In the genomic region with DNA sequence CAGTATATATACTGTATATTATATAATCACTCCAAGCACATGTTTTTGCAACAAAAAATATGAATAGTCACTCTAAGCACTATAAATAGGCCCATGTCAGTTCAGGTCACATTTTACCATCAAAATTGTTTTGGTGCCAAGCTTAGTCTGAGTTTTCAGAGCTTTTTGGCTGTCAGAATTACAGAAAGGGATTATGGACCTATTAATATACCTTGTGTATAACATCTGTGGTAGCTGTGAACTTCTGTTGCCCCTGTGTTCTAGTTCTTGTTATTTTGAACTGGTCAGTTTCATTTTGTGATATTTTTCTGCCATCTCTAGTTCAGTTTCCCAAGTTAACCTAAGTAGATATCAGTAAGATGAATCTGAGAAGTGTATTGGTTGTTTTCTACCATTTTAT, we compare ENCODE assay signal across 22 cellular contexts. TPM values are rescaled to one million over a fixed set of nuclear protein-coding genes. Genes with fewer than 3 reads are reported as not detected.
DNase-seq lines count a peak whose midpoint lies in the region; ATAC-seq and TF ChIP-seq lines count a peak whose summit lies in the region.
"Had no signal": no experiment of that assay in that cellular context is flagged by ENCODE, and none has a peak within 500 bp of the region (broad histone marks: within the 10 kb centered on the region; RNA-seq: fewer than 3 reads in every experiment).

No MANE protein-coding gene starts in this region.

- no peak for TF ChIP-seq CTCF in esophagus muscularis mucosa (IDR thresholded peaks at IDR 0.05)
- no peak for TF ChIP-seq CTCF in retinal pigment epithelial cell (conservative IDR thresholded peaks at IDR 0.05; ENCODE audit: low read depth, low read length)
- no peak for TF ChIP-seq CTCF in mammary epithelial cell (conservative IDR thresholded peaks at IDR 0.05 in 1 of 2, IDR thresholded peaks at IDR 0.05 in 1 of 2; ENCODE audit: extremely low read depth in 1 of 2, insufficient read depth in 1 of 2, low read depth in 1 of 2, low read length in 2 of 2)
- TF ChIP-seq CTCF in omental fat pad (IDR thresholded peaks at IDR 0.05) = no peak

- no peak for TF ChIP-seq POLR2A in esophagus muscularis mucosa (IDR thresholded peaks at IDR 0.05; ENCODE audit: low read depth)

- BruUV-seq in mammary epithelial cell (replicated peaks; lab: Mats Ljungman, UMichigan) = no TSS peak

- CTCF ChIA-PET in mammary epithelial cell (lab: Charles Lee; ENCODE audit: low non-redundant PET) = no interaction called here

- in situ Hi-C loops in mammary epithelial cell (cut with MboI; ENCODE audit: low sequenced_read_pairs in 2 of 2) = no loop called here

- intact Hi-C loops in Right ventricle myocardium superior (cut with DNase I) (no loop called here), cardiac septum (cut with DNase I) (no loop called here), esophagus muscularis mucosa (cut with DNase I) (no loop called here), mammary epithelial cell (cut with micrococcal nuclease) (no loop called here)

- ATAC-seq in Right ventricle myocardium superior (ENCODE audit: poor library complexity) (peak; percentile 41), omental fat pad (ENCODE audit: low FRiP score) (no peak)
- ATAC-seq: HepG2, SK-N-SH treated with all-trans-retinoic acid at 6 μM for 48 hours had no signal

- H3K9me3 ChIP-seq in esophagus muscularis mucosa (no peaks in the 10 kb centered on the region), mammary epithelial cell (replicated peaks; ENCODE audit: insufficient read depth, low read length) (no peaks in the 10 kb centered on the region)
- H3K9me3 ChIP-seq: SJCRH30 had no signal

- peaks cover 0 to 19% (median 13%) of the 10 kb centered on the region in 4 donors for H3K4me1 ChIP-seq in esophagus muscularis mucosa
- H3K4me1 ChIP-seq in mammary epithelial cell (ENCODE audit: insufficient read depth, low read length) = no peaks in the 10 kb centered on the region
- H3K4me1 ChIP-seq: SJCRH30 had no signal

- no peak for TF ChIP-seq EP300 in esophagus muscularis mucosa (IDR thresholded peaks at IDR 0.05)

- no peak overlapping the region for H3K4me3 ChIP-seq in esophagus muscularis mucosa
- H3K4me3 ChIP-seq in retinal pigment epithelial cell (ENCODE audit: low read length) = no peak overlapping the region
- H3K4me3 ChIP-seq in mammary epithelial cell (replicated peaks in 1 of 3; ENCODE audit: insufficient read depth in 1 of 3, low read depth in 2 of 3, low read length in 3 of 3) = no peak overlapping the region
- H3K4me3 ChIP-seq: SJCRH30 had no signal

- no peak overlapping the region for H2AFZ ChIP-seq in mammary epithelial cell (ENCODE audit: low read depth, low read length)

- H3K36me3 ChIP-seq in esophagus muscularis mucosa = peaks cover 30 to 69% (median 49%) of the 10 kb centered on the region in 4 donors
- H3K36me3 ChIP-seq in mammary epithelial cell (ENCODE audit: insufficient read depth, low read length) = peaks cover 3% of the 10 kb centered on the region

- H3K27me3 ChIP-seq in esophagus muscularis mucosa (no peaks in the 10 kb centered on the region), mammary epithelial cell (ENCODE audit: insufficient read depth, low read length) (no peaks in the 10 kb centered on the region)
- H3K27me3 ChIP-seq: SJCRH30 had no signal

- DNase-seq in Right ventricle myocardium superior = no peak
- no peak for DNase-seq in cardiac septum (ENCODE audit: low spot score)
- no peak for DNase-seq in esophagus muscularis mucosa (ENCODE audit: extremely low spot score)
- DNase-seq in retinal pigment epithelial cell (ENCODE audit: low read depth) = peak; percentile 58
- no peak for DNase-seq in mammary epithelial cell
- DNase-seq in omental fat pad (ENCODE audit: low spot score) = no peak
- DNase-seq in NCI-H146 treated with DMSO at 0.1 percent for 48 hours (lab: John Stamatoyannopoulos, UW; ENCODE audit: unreplicated experiment) = no peak
- DNase-seq: Calu3, DMS79 treated with DMSO at 0.1 percent for 48 hours, Kasumi-1, NCI-H1417, NCI-H187, NCI-H2171 treated with DMSO at 0.1 percent for 48 hours, NCI-H345, NCI-H510A treated with DMSO at 0.1 percent for 48 hours, SJCRH30 had no signal

- H3K79me2 ChIP-seq in mammary epithelial cell (ENCODE audit: insufficient read depth, low read length) = no peaks in the 10 kb centered on the region

- H3K4me2 ChIP-seq in mammary epithelial cell (ENCODE audit: insufficient read depth, low read depth, low read length) = no peak overlapping the region

- no peak overlapping the region for H3K9ac ChIP-seq in mammary epithelial cell (ENCODE audit: insufficient read depth, low read length)

- H4K20me1 ChIP-seq in mammary epithelial cell (ENCODE audit: insufficient read depth, low read length) = no peaks in the 10 kb centered on the region

- H3K27ac ChIP-seq in esophagus muscularis mucosa (replicated peaks in 1 of 4) = peak overlapping the region in 3 of 4 donors; percentile 3 to 39 (median 22)
- H3K27ac ChIP-seq in mammary epithelial cell (ENCODE audit: insufficient read depth, low read depth, low read length) = no peak overlapping the region
- H3K27ac ChIP-seq: 22Rv1, SJCRH30 had no signal

- dilution Hi-C loops in mammary epithelial cell (cut with HindIII; ENCODE audit: low sequenced_read_pairs) = no loop called here

RNA-seq across cellular contexts. Expression of a gene that starts 22.9 kb away (rescaled TPM):
- total RNA-seq in Right ventricle myocardium superior (14.9 TPM), cardiac septum (26.6 TPM), esophagus muscularis mucosa (10 to 100 TPM; 22.0 to 33.6 (median 23.6) TPM), mammary epithelial cell (10 to 100 TPM; 33.2 to 37.3 TPM), omental fat pad (10 to 100 TPM; 30.7 to 55.3 (median 36.9) TPM)
- 13.4 TPM for polyA plus RNA-seq in mammary epithelial cell
- polyA minus RNA-seq in mammary epithelial cell = 4.7 TPM

RNA-seq across cellular contexts. Expression of a gene that starts 56.8 kb away (rescaled TPM):
- not detected for total RNA-seq in Right ventricle myocardium superior
- not detected for total RNA-seq in cardiac septum
- not detected for total RNA-seq in esophagus muscularis mucosa
- not detected for total RNA-seq in mammary epithelial cell
- not detected for polyA plus RNA-seq in mammary epithelial cell
- not detected for polyA minus RNA-seq in mammary epithelial cell
- total RNA-seq in omental fat pad = not detected
- total RNA-seq: Calu3, HepG2, HT1080, M059J, SJCRH30 had no signal
- polyA plus RNA-seq: BJ, HepG2 had no signal
